ENCODE assay signal across 10 cellular contexts in genomic region chr2:168466190-168466737, GRCh38. TPM values are rescaled to one million over a fixed set of nuclear protein-coding genes. Genes with fewer than 3 reads are reported as not detected.
DNase-seq lines count a peak whose midpoint lies in the region; ATAC-seq, FAIRE-seq and TF ChIP-seq lines count a peak whose summit lies in the region.
"Had no signal": no experiment of that assay in that cellular context is flagged by ENCODE, and none has a peak within 500 bp of the region (broad histone marks: within the 10 kb centered on the region; RNA-seq: fewer than 3 reads in every experiment).

No MANE protein-coding gene starts in this region.

- no peak for TF ChIP-seq POLR2A in A549 (IDR thresholded peaks at IDR 0.05; ENCODE audit: low read length)

- peaks cover 56% of the 10 kb centered on the region for H3K4me1 Mint-ChIP-seq in Calu3 (ENCODE audit: low read depth, unreplicated experiment)
- peaks cover 62% of the 10 kb centered on the region for H3K4me1 Mint-ChIP-seq in activated B cell treated with CpG ODN at 0.5 μM for 24 hours
- peaks cover 32% of the 10 kb centered on the region for H3K4me1 Mint-ChIP-seq in osteocyte (ENCODE audit: unreplicated experiment)

- 68% methylated on average over 2 of the region's 2 CpGs for whole genome bisulfite sequencing in A549 (ENCODE audit: missing lambda C conversion rate)
- WGBS in mesodermal cell (ENCODE audit: insufficient coverage in 2 of 2), 2 experiments, result 100% methylated on average over 1 of the region's 2 CpGs; no CpG with 5 or more reads in 1 of the 2 experiments

- no TSS peak for BruUV-seq in Calu3 (replicated peaks; lab: Mats Ljungman, UMichigan)

- H3K27ac ChIP-seq in A549, result no peak overlapping the region
- peak overlapping the region; percentile 1 for H3K27ac ChIP-seq in mesodermal cell (ENCODE audit: low read depth, low read length, severe bottlenecking)
- H3K27ac ChIP-seq: tibial nerve had no signal

- TF ChIP-seq CTCF in A549 (IDR thresholded peaks at IDR 0.05), result no peak
- TF ChIP-seq CTCF in Calu3 (IDR thresholded peaks at IDR 0.05; ENCODE audit: unreplicated experiment), result no peak
- TF ChIP-seq CTCF in activated B cell treated with CpG ODN at 0.5 μM for 24 hours (IDR thresholded peaks at IDR 0.05), result no peak
- TF ChIP-seq CTCF in osteocyte (IDR thresholded peaks at IDR 0.05), result no peak

- H3K4me3 ChIP-seq in A549, result no peak overlapping the region
- no peak overlapping the region for H3K4me3 ChIP-seq in mesodermal cell (ENCODE audit: extremely low read depth, insufficient read depth, low read length, poor library complexity, severe bottlenecking)
- H3K4me3 ChIP-seq: tibial nerve had no signal

- no peak for TF ChIP-seq EP300 in A549 (IDR thresholded peaks at IDR 0.05)

- no peaks in the 10 kb centered on the region for H3K9me3 ChIP-seq in A549
- no peaks in the 10 kb centered on the region for H3K9me3 ChIP-seq in mesodermal cell (ENCODE audit: control insufficient read depth, low read length)
- H3K9me3 ChIP-seq: tibial nerve had no signal

- no peak for FAIRE-seq in A549 (lab: Jason Lieb, UNC)

- peak in 1 of 2 experiments; percentile 52; a peak in 3 of 6 replicates for ATAC-seq in A549
- no peak for ATAC-seq in activated B cell treated with CpG ODN at 0.5 μM for 24 hours (ENCODE audit: low read depth)
- no peak for ATAC-seq in GM21619 (IDR thresholded peaks at IDR 0.05; ENCODE audit: unreplicated experiment)

- CTCF ChIA-PET in A549 (lab: Yijun Ruan, JAX), result no interaction called here
- CTCF ChIA-PET in Calu3 (lab: Charles Lee), result interaction anchor here (0.7 to 1.0 kb wide), 2 partner anchors 16 to 1226 kb away, joined by 3 read pairs; no protein-coding TSS in a partner anchor
- CTCF ChIA-PET in activated B cell treated with CpG ODN at 0.5 μM for 24 hours (lab: Charles Lee), result no interaction called here

- H3K4me3 Mint-ChIP-seq in Calu3 (ENCODE audit: low read depth, unreplicated experiment), result peak overlapping the region; percentile 49
- peak overlapping the region; percentile 42 for H3K4me3 Mint-ChIP-seq in activated B cell treated with CpG ODN at 0.5 μM for 24 hours
- no peak overlapping the region for H3K4me3 Mint-ChIP-seq in osteocyte (ENCODE audit: unreplicated experiment)

- H3K27ac Mint-ChIP-seq in Calu3 (ENCODE audit: unreplicated experiment) (peak overlapping the region; percentile 50), activated B cell treated with CpG ODN at 0.5 μM for 24 hours (no peak overlapping the region), osteocyte (ENCODE audit: unreplicated experiment) (no peak overlapping the region)

- H3K4me2 ChIP-seq in A549, result peak overlapping the region; percentile 46

- no peak for TF ChIP-seq RAD21 in A549 (conservative IDR thresholded peaks at IDR 0.05 in 1 of 2, IDR thresholded peaks at IDR 0.05 in 1 of 2)

- no peaks in the 10 kb centered on the region for H3K36me3 Mint-ChIP-seq in Calu3 (ENCODE audit: insufficient read depth, unreplicated experiment)
- H3K36me3 Mint-ChIP-seq in activated B cell treated with CpG ODN at 0.5 μM for 24 hours (ENCODE audit: low read depth), result no peaks in the 10 kb centered on the region
- no peaks in the 10 kb centered on the region for H3K36me3 Mint-ChIP-seq in osteocyte (ENCODE audit: unreplicated experiment)

- peaks cover 30% of the 10 kb centered on the region for H3K4me1 ChIP-seq in A549
- peaks cover 9% of the 10 kb centered on the region for H3K4me1 ChIP-seq in mesodermal cell (ENCODE audit: control insufficient read depth, insufficient read depth, low read length, poor library complexity, severe bottlenecking)

- intact Hi-C loops in Calu3 (cut with micrococcal nuclease; ENCODE audit: unreplicated experiment), result no loop called here
- intact Hi-C loops in activated B cell treated with CpG ODN at 0.5 μM for 24 hours (cut with micrococcal nuclease), result loop anchor here (5.0 kb wide), 1 partner anchor 66 kb away; no protein-coding TSS in a partner anchor

- H3K36me3 ChIP-seq in mesodermal cell (ENCODE audit: control insufficient read depth, insufficient read depth, low read length), result no peaks in the 10 kb centered on the region
- H3K36me3 ChIP-seq: tibial nerve had no signal

- DNase-seq in A549 (ENCODE audit: low read depth in 1 of 2, low spot score in 1 of 2) (no peak), Calu3 (no peak), activated B cell treated with CpG ODN at 0.5 μM for 24 hours (no peak), osteocyte (ENCODE audit: extremely low spot score, unreplicated experiment) (no peak), NCI-H774 (lab: John Stamatoyannopoulos, UW) (no peak)
- no peak for DNase-seq in activated effector memory CD4-positive, alpha-beta T cell treated with Interleukin-2 at 50 U/mL for 16 hours
- DNase-seq: COR-L47 had no signal

- POLR2A ChIA-PET in A549 (lab: Yijun Ruan, JAX), result no interaction called here
- POLR2A ChIA-PET in activated B cell treated with CpG ODN at 0.5 μM for 24 hours (lab: Charles Lee), result no interaction called here

- H3K9me3 Mint-ChIP-seq in Calu3 (ENCODE audit: low read depth, unreplicated experiment) (no peaks in the 10 kb centered on the region), activated B cell treated with CpG ODN at 0.5 μM for 24 hours (no peaks in the 10 kb centered on the region), osteocyte (ENCODE audit: unreplicated experiment) (no peaks in the 10 kb centered on the region)

- H3K27me3 Mint-ChIP-seq in Calu3 (ENCODE audit: unreplicated experiment) (no peaks in the 10 kb centered on the region), activated B cell treated with CpG ODN at 0.5 μM for 24 hours (no peaks in the 10 kb centered on the region), osteocyte (ENCODE audit: unreplicated experiment) (no peaks in the 10 kb centered on the region)

TF ChIP-seq in A549, 52 proteins besides CTCF, POLR2A, EP300 and RAD21:
- TF ChIP-seq CHD2 (IDR thresholded peaks at IDR 0.05; ENCODE audit: low read length, partially characterized antibody), result no peak
- no peak for TF ChIP-seq CEBPB (IDR thresholded peaks at IDR 0.05)
- no peak for TF ChIP-seq ZSCAN20 (CRISPR knock-in tag; IDR thresholded peaks at IDR 0.05)
- TF ChIP-seq CHD4 (IDR thresholded peaks at IDR 0.05; ENCODE audit: borderline replicate concordance), result no peak
- TF ChIP-seq ZFP36 (IDR thresholded peaks at IDR 0.05; ENCODE audit: borderline replicate concordance, partially characterized antibody), result no peak
- no peak for TF ChIP-seq POLR2AphosphoS2 (conservative IDR thresholded peaks at IDR 0.05; ENCODE audit: low read length)
- no peak for TF ChIP-seq ATOH8 (CRISPR knock-in tag; IDR thresholded peaks at IDR 0.05; ENCODE audit: low read depth)
- no peak for TF ChIP-seq RCOR1 (IDR thresholded peaks at IDR 0.05; ENCODE audit: low read depth, low read length)
- TF ChIP-seq, protein P1, sequence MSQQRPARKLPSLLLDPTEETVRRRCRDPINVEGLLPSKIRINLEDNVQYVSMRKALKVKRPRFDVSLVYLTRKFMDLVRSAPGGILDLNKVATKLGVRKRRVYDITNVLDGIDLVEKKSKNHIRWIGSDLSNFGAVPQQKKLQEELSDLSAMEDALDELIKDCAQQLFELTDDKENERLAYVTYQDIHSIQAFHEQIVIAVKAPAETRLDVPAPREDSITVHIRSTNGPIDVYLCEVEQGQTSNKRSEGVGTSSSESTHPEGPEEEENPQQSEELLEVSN (IDR thresholded peaks at IDR 0.05; ENCODE audit: borderline replicate concordance, low read depth), result no peak
- no peak for TF ChIP-seq CBX2 (IDR thresholded peaks at IDR 0.05; ENCODE audit: borderline replicate concordance, low read depth)
- no peak for TF ChIP-seq MAZ (IDR thresholded peaks at IDR 0.05; ENCODE audit: borderline replicate concordance, low read depth, low read length)

RNA-seq across cellular contexts. Expression of gene CERS6, which starts 10.2 kb away (rescaled TPM):
- polyA plus RNA-seq in A549 (2011; rRNA removed) (16.9 and 19.0 TPM in 2 replicates), A549 (2017; fragmentation: RNase III; extraction: RNeasy Plus Mini Kit Qiagen cat#74134 plus additional on column Dnase treatment) (10.9 to 12.0 TPM (median 11.6 TPM) in 3 replicates)
- 2.9 and 3.7 TPM in 2 replicates for polyA plus RNA-seq in A549 (2012; cell fraction: cytosol; rRNA removed)
- polyA plus RNA-seq in A549 (2012; cell fraction: nucleus; rRNA removed), result 1.7 and 3.2 TPM in 2 replicates
- 12.8 and 13.0 TPM in 2 replicates for polyA minus RNA-seq in A549 (2011; rRNA and poly(A)+ RNA removed)
- total RNA-seq in Calu3 (2022) (39.9 and 45.9 TPM in 2 replicates), activated B cell treated with CpG ODN at 0.5 μM for 24 hours (5.3 and 6.1 TPM in 2 replicates), osteocyte (29.8 and 30.9 TPM in 2 replicates)
- 23.7 TPM for polyA plus RNA-seq in mesodermal cell (2013, experiment 1 of 2)
- polyA plus RNA-seq in mesodermal cell (2013, experiment 2 of 2), result 24.6 TPM
